ENCODE assay signal across 1 cellular context in genomic region chr15:37058316-37058985, GRCh38.
TF ChIP-seq lines count a peak whose summit lies in the region.

No MANE protein-coding gene starts in this region.

TF ChIP-seq in K562, 482 proteins besides CTCF, POLR2A, EP300 and RAD21 (continued from another document):
- TF ChIP-seq ERF (CRISPR knock-in tag; IDR thresholded peaks at IDR 0.05), result no peak
- peak; percentile 50; the same call in 1 of the 2 replicates for TF ChIP-seq RAD51 (IDR thresholded peaks at IDR 0.05; ENCODE audit: borderline replicate concordance, low read depth)
- TF ChIP-seq CEBPG (CRISPR knock-in tag; IDR thresholded peaks at IDR 0.05), result no peak
- TF ChIP-seq CEBPG (tag; conservative IDR thresholded peaks at IDR 0.05 in 1 of 2, IDR thresholded peaks at IDR 0.05 in 1 of 2), result no peak
- TF ChIP-seq RBBP5 (IDR thresholded peaks at IDR 0.05; ENCODE audit: borderline replicate concordance, insufficient read depth, low read length, poor library complexity, severe bottlenecking), result no peak
- TF ChIP-seq ZNF778 (CRISPR knock-in tag; IDR thresholded peaks at IDR 0.05), result no peak
- TF ChIP-seq ZNF324 (CRISPR knock-in tag; IDR thresholded peaks at IDR 0.05), result no peak
- TF ChIP-seq BRD4 (IDR thresholded peaks at IDR 0.05), result no peak
- TF ChIP-seq ZBTB5 (IDR thresholded peaks at IDR 0.05), result no peak
- no peak for TF ChIP-seq ZFX (CRISPR knock-in tag; IDR thresholded peaks at IDR 0.05)
- no peak for TF ChIP-seq NR2C2 (CRISPR knock-in tag; IDR thresholded peaks at IDR 0.05)
- TF ChIP-seq NR2C2 (tag; IDR thresholded peaks at IDR 0.05), result peak; percentile 64
- no peak for TF ChIP-seq DPF2 (IDR thresholded peaks at IDR 0.05)
- peak; percentile 66 for TF ChIP-seq TFE3 (CRISPR knock-in tag; IDR thresholded peaks at IDR 0.05)
- peak; percentile 26 for TF ChIP-seq MEIS2 (IDR thresholded peaks at IDR 0.05; ENCODE audit: partially characterized antibody)
- peak; percentile 72; the same call in 1 of the 2 replicates for TF ChIP-seq TOE1 (IDR thresholded peaks at IDR 0.05; ENCODE audit: borderline replicate concordance)
- no peak for TF ChIP-seq TOE1 (CRISPR knock-in tag; IDR thresholded peaks at IDR 0.05; ENCODE audit: borderline replicate concordance, low read depth)
- TF ChIP-seq E2F1 (CRISPR knock-in tag; IDR thresholded peaks at IDR 0.05), result no peak
- TF ChIP-seq NR2C1 (IDR thresholded peaks at IDR 0.05), result peak; percentile 66
- TF ChIP-seq NR2C1 (tag; IDR thresholded peaks at IDR 0.05), result peak; percentile 64
- no peak for TF ChIP-seq BRCA1 (IDR thresholded peaks at IDR 0.05)
- no peak for TF ChIP-seq BRCA1 (CRISPR knock-in tag; IDR thresholded peaks at IDR 0.05)
- 0 out of 2 replicates have a peak, but pooled peaks have one; percentile 17 for TF ChIP-seq ZNF592 (IDR thresholded peaks at IDR 0.05)
- TF ChIP-seq ZBTB11 (CRISPR knock-in tag; IDR thresholded peaks at IDR 0.05), result no peak
- TF ChIP-seq SMAD4 (CRISPR knock-in tag; conservative IDR thresholded peaks at IDR 0.05), result 0 out of 2 replicates have a peak, but pooled peaks have one; percentile 41
- TF ChIP-seq U2AF2 (optimal IDR thresholded peaks at IDR 0.05; ENCODE audit: low read depth, low read length), result no peak
- TF ChIP-seq ZNF12 (CRISPR knock-in tag; IDR thresholded peaks at IDR 0.05), result no peak
- TF ChIP-seq KLF6 (CRISPR knock-in tag; IDR thresholded peaks at IDR 0.05; ENCODE audit: borderline replicate concordance), result no peak
- TF ChIP-seq ZNF354B (CRISPR knock-in tag; IDR thresholded peaks at IDR 0.05), result no peak
- TF ChIP-seq ZBTB49 (CRISPR knock-in tag; IDR thresholded peaks at IDR 0.05; ENCODE audit: borderline replicate concordance), result no peak
- TF ChIP-seq, protein P1, sequence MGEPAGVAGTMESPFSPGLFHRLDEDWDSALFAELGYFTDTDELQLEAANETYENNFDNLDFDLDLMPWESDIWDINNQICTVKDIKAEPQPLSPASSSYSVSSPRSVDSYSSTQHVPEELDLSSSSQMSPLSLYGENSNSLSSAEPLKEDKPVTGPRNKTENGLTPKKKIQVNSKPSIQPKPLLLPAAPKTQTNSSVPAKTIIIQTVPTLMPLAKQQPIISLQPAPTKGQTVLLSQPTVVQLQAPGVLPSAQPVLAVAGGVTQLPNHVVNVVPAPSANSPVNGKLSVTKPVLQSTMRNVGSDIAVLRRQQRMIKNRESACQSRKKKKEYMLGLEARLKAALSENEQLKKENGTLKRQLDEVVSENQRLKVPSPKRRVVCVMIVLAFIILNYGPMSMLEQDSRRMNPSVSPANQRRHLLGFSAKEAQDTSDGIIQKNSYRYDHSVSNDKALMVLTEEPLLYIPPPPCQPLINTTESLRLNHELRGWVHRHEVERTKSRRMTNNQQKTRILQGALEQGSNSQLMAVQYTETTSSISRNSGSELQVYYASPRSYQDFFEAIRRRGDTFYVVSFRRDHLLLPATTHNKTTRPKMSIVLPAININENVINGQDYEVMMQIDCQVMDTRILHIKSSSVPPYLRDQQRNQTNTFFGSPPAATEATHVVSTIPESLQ (CRISPR knock-in tag; IDR thresholded peaks at IDR 0.05), result no peak
- TF ChIP-seq SMAD3 (CRISPR knock-in tag; conservative IDR thresholded peaks at IDR 0.05), result no peak
- peak; percentile 36 for TF ChIP-seq CXXC5 (CRISPR knock-in tag; IDR thresholded peaks at IDR 0.05)
- 0 out of 2 replicates have a peak, but pooled peaks have one; percentile 16 for TF ChIP-seq ESRRA (IDR thresholded peaks at IDR 0.05; ENCODE audit: borderline replicate concordance, low read depth)
- TF ChIP-seq, protein P2, sequence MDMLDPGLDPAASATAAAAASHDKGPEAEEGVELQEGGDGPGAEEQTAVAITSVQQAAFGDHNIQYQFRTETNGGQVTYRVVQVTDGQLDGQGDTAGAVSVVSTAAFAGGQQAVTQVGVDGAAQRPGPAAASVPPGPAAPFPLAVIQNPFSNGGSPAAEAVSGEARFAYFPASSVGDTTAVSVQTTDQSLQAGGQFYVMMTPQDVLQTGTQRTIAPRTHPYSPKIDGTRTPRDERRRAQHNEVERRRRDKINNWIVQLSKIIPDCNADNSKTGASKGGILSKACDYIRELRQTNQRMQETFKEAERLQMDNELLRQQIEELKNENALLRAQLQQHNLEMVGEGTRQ (CRISPR knock-in tag; IDR thresholded peaks at IDR 0.05), result peak; percentile 46
TF ChIP-seq in K562: peak in this region for 12.
